ENCODE assay signal across 1 cellular context in the genomic region with DNA sequence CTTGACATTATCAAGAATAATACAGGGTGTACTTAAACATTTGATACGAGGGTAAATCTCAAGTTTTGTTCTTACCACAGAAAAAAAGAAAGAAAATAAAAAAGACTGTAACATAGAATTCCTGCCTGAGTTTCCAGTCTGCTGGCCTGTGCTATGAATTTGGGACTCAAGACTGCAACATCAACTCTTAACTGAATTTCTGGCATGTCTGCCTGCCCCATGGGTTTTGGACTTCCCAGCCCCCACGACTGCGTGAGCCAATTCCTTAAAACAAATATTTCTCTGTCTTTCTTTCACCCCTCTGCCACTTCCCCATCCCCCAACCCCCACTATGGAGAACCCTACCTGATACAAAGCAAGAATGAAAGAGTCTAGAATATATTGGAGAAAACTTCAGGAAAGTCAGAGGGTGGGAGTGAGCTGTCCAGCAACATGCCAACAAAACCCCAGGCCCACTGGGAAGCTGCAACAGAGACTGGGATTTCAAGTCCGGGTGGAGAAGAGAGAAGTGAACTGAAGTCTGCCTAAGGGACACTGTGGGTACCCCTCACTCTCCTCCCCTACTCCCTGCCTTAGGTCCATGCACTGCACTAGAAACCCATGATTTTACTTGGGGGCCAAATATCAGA.
A peak's percentile ranks its signal among the peaks of the same experiment; 100 is the strongest.
TF ChIP-seq lines count a peak whose summit lies in the region.

No MANE protein-coding gene starts in this region.

TF ChIP-seq in HEK293, 187 proteins besides CTCF, POLR2A, EP300 and RAD21:
- TF ChIP-seq, protein P1, sequence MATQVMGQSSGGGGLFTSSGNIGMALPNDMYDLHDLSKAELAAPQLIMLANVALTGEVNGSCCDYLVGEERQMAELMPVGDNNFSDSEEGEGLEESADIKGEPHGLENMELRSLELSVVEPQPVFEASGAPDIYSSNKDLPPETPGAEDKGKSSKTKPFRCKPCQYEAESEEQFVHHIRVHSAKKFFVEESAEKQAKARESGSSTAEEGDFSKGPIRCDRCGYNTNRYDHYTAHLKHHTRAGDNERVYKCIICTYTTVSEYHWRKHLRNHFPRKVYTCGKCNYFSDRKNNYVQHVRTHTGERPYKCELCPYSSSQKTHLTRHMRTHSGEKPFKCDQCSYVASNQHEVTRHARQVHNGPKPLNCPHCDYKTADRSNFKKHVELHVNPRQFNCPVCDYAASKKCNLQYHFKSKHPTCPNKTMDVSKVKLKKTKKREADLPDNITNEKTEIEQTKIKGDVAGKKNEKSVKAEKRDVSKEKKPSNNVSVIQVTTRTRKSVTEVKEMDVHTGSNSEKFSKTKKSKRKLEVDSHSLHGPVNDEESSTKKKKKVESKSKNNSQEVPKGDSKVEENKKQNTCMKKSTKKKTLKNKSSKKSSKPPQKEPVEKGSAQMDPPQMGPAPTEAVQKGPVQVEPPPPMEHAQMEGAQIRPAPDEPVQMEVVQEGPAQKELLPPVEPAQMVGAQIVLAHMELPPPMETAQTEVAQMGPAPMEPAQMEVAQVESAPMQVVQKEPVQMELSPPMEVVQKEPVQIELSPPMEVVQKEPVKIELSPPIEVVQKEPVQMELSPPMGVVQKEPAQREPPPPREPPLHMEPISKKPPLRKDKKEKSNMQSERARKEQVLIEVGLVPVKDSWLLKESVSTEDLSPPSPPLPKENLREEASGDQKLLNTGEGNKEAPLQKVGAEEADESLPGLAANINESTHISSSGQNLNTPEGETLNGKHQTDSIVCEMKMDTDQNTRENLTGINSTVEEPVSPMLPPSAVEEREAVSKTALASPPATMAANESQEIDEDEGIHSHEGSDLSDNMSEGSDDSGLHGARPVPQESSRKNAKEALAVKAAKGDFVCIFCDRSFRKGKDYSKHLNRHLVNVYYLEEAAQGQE (tag by site-specific recombination; IDR thresholded peaks at IDR 0.05) = peak; percentile 62
- no peak for TF ChIP-seq ZFP41 (tag by site-specific recombination; IDR thresholded peaks at IDR 0.05; ENCODE audit: borderline replicate concordance)
